Comparison of ENCODE assay signal across 17 cellular contexts in the genomic region with DNA sequence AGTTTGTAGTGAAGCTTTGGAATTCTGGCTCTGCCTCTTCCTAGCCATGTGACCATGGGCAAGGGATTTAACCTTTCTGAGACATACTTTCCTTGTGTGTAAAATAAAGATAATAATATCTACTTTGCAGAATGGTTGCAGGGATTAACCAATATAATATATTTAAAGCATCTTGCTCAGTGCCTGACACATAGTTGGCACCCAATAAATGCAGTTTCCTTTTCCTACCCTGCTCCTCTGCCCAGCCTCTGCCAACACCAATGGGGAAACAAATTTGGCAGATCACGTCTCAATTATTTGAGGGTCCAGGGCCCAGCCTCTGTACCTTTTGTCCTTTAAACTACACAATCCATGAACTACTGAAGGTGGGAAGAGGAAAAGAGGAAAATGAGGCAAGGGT.
DNase-seq lines count a peak whose midpoint lies in the region; ATAC-seq and TF ChIP-seq lines count a peak whose summit lies in the region.
"Had no signal": no experiment of that assay in that cellular context is flagged by ENCODE, and none has a peak within 500 bp of the region (broad histone marks: within the 10 kb centered on the region; RNA-seq: fewer than 3 reads in every experiment).

No MANE protein-coding gene starts in this region.

- no peaks in the 10 kb centered on the region for H4K20me1 ChIP-seq in BLaER1
- H4K20me1 ChIP-seq in BLaER1 treated with 17β-estradiol and CSF1 and Interleukin-3, amounts not matched to agents 10 nM and 100 nM, result no peaks in the 10 kb centered on the region

- DNase-seq in psoas muscle, result no peak
- DNase-seq in gastrocnemius medialis, result no peak
- DNase-seq in SK-N-DZ (ENCODE audit: low spot score), result no peak
- DNase-seq in C1 segment of cervical spinal cord (lab: John Stamatoyannopoulos, UW), result no peak
- DNase-seq in GM19240 (ENCODE audit: insufficient read length, low spot score), result no peak
- DNase-seq: 8988T; ACHN; BE2C; Caco-2; Calu3; CD4-positive, alpha-beta T cell; DMS79 treated with DMSO at 0.1 percent for 48 hours; GF-D8 had no signal

- in situ Hi-C loops in gastrocnemius medialis (cut with MboI; ENCODE audit: low sequenced_read_pairs in 4 of 4), result loop anchor here in 1 of 4 donors (25.0 kb wide), 1 partner anchor 90 kb away; no protein-coding TSS in a partner anchor

- no peak for TF ChIP-seq CTCF in psoas muscle (IDR thresholded peaks at IDR 0.05)
- no peak for TF ChIP-seq CTCF in gastrocnemius medialis (IDR thresholded peaks at IDR 0.05 in 4 of 5, conservative IDR thresholded peaks at IDR 0.05 in 1 of 5)

- TF ChIP-seq POLR2A in gastrocnemius medialis (IDR thresholded peaks at IDR 0.05), result no peak

- H3K36me3 ChIP-seq in BLaER1 (no peaks in the 10 kb centered on the region), psoas muscle (ENCODE audit: insufficient read depth in 1 of 2, low read depth in 1 of 2) (no peaks in the 10 kb centered on the region), gastrocnemius medialis (no peaks in the 10 kb centered on the region)
- no peaks in the 10 kb centered on the region for H3K36me3 ChIP-seq in BLaER1 treated with 17β-estradiol and CSF1 and Interleukin-3, amounts not matched to agents 10 nM and 100 nM
- H3K36me3 ChIP-seq: BE2C had no signal

- 0 out of 2 replicates have a peak overlapping the region, but pooled peaks have one; percentile 20 for H3K4me2 ChIP-seq in BLaER1
- peak overlapping the region; percentile 7 to 72 (median 60); a peak in 17 of 22 replicates for H3K4me2 ChIP-seq in BLaER1 treated with 17β-estradiol and CSF1 and Interleukin-3, amounts not matched to agents 10 nM and 100 nM

- WGBS in psoas muscle, 3 donors, result 16 to 35% (median 34%) methylated on average over 1 of the region's 1 CpG

- no peaks in the 10 kb centered on the region for H3K9me3 ChIP-seq in BLaER1
- H3K9me3 ChIP-seq in BLaER1 treated with 17β-estradiol and CSF1 and Interleukin-3, amounts not matched to agents 10 nM and 100 nM (replicated peaks in 1 of 11), result no peaks in the 10 kb centered on the region
- no peaks in the 10 kb centered on the region for H3K9me3 ChIP-seq in psoas muscle
- H3K9me3 ChIP-seq in gastrocnemius medialis, result no peaks in the 10 kb centered on the region
- H3K9me3 ChIP-seq: BE2C, Caco-2 had no signal

- H3K27me3 ChIP-seq in BLaER1 (no peaks in the 10 kb centered on the region), psoas muscle (ENCODE audit: insufficient read depth in 3 of 3, low read length in 2 of 3) (no peaks in the 10 kb centered on the region), gastrocnemius medialis (no peaks in the 10 kb centered on the region)
- no peaks in the 10 kb centered on the region for H3K27me3 ChIP-seq in BLaER1 treated with 17β-estradiol and CSF1 and Interleukin-3, amounts not matched to agents 10 nM and 100 nM
- H3K27me3 ChIP-seq: BE2C had no signal

- H3K4me3 ChIP-seq in BLaER1 (no peak overlapping the region), psoas muscle (peak overlapping the region; percentile 32), gastrocnemius medialis (no peak overlapping the region)
- H3K4me3 ChIP-seq in BLaER1 treated with 17β-estradiol and CSF1 and Interleukin-3, amounts not matched to agents 10 nM and 100 nM, result no peak overlapping the region

- peaks cover 7% of the 10 kb centered on the region for H3K4me1 ChIP-seq in BLaER1
- H3K4me1 ChIP-seq in BLaER1 treated with 17β-estradiol and CSF1 and Interleukin-3, amounts not matched to agents 10 nM and 100 nM, result peaks cover 0 to 46% (median 18%) of the 10 kb centered on the region in 10 experiments; a peak in 19 of 20 replicates
- peaks cover 63% of the 10 kb centered on the region for H3K4me1 ChIP-seq in psoas muscle
- H3K4me1 ChIP-seq in gastrocnemius medialis, result peaks cover 57% of the 10 kb centered on the region in 2 donors
- H3K4me1 ChIP-seq: BE2C, Caco-2 had no signal

- no peak overlapping the region for H3K9ac ChIP-seq in BLaER1
- no peak overlapping the region for H3K9ac ChIP-seq in BLaER1 treated with 17β-estradiol and CSF1 and Interleukin-3, amounts not matched to agents 10 nM and 100 nM

- intact Hi-C loops in psoas muscle (cut with DNase I) (no loop called here), gastrocnemius medialis (cut with DNase I; ENCODE audit: low total_unique reads) (loop anchor here (1.0 to 5.0 kb wide), 2 partner anchors 17 to 165 kb away; no protein-coding TSS in a partner anchor)

- H3K27ac ChIP-seq in BLaER1, result no peak overlapping the region
- H3K27ac ChIP-seq in BLaER1 treated with 17β-estradiol and CSF1 and Interleukin-3, amounts not matched to agents 10 nM and 100 nM, result no peak overlapping the region; a peak in 1 of 22 replicates
- H3K27ac ChIP-seq in psoas muscle, result peak overlapping the region; percentile 81
- peak overlapping the region; percentile 69 to 87 (median 80) for H3K27ac ChIP-seq in gastrocnemius medialis
- H3K27ac ChIP-seq: C4-2B had no signal

- ATAC-seq in psoas muscle, result peak; percentile 14 to 69 (median 62)
- peak; percentile 13 to 52 for ATAC-seq in gastrocnemius medialis
- ATAC-seq: CD8-positive, alpha-beta T cell had no signal

Comparison
In these comparisons a context has a peak if more than half of its experiments do, and no peak if none do; other contexts are left out.
1. H3K27ac ChIP-seq: peak in psoas muscle (single experiment) and gastrocnemius medialis (4 of 4); none in BLaER1 (single experiment) and BLaER1 treated with 17β-estradiol and CSF1 and Interleukin-3, amounts not matched to agents 10 nM and 100 nM (0 of 11).